In genomic region chr10:114265392-114266053, GRCh38 we compare ENCODE assay signal across 22 cellular contexts. TPM values are rescaled to one million over a fixed set of nuclear protein-coding genes. Genes with fewer than 3 reads are reported as not detected.
DNase-seq lines count a peak whose midpoint lies in the region; ATAC-seq and TF ChIP-seq lines count a peak whose summit lies in the region.
"Had no signal": no experiment of that assay in that cellular context is flagged by ENCODE, and none has a peak within 500 bp of the region (broad histone marks: within the 10 kb centered on the region; RNA-seq: fewer than 3 reads in every experiment).

No MANE protein-coding gene starts in this region.

- H2AFZ ChIP-seq in SK-N-SH (ENCODE audit: low read depth), result no peak overlapping the region

- TF ChIP-seq CTCF in SK-N-SH (IDR thresholded peaks at IDR 0.05), result no peak
- no peak for TF ChIP-seq CTCF in prostate gland (IDR thresholded peaks at IDR 0.05)
- TF ChIP-seq CTCF in activated CD8-positive, alpha-beta T cell treated with anti-CD3 and anti-CD28 coated beads for 36 hours (IDR thresholded peaks at IDR 0.05), result no peak

- no peaks in the 10 kb centered on the region for H3K36me3 ChIP-seq in SK-N-SH (replicated peaks in 1 of 2; ENCODE audit: control insufficient read depth in 1 of 2, insufficient read depth in 2 of 2, low read length in 1 of 2)
- no peaks in the 10 kb centered on the region for H3K36me3 ChIP-seq in prostate gland
- H3K36me3 ChIP-seq: neutrophil, SJSA1 had no signal

- peaks cover 4% of the 10 kb centered on the region for H3F3A ChIP-seq in SK-N-SH (replicated peaks; ENCODE audit: insufficient read depth)

- ATAC-seq in SK-N-SH treated with all-trans-retinoic acid at 6 μM for 48 hours, result peak; percentile 25; the same call in 2 of the 3 replicates
- peak; percentile 39 to 80 for ATAC-seq in left cardiac atrium
- ATAC-seq in activated CD4-positive, alpha-beta T cell treated with anti-CD3 and anti-CD28 coated beads for 36 hours, result no peak
- ATAC-seq in activated CD8-positive, alpha-beta T cell treated with anti-CD3 and anti-CD28 coated beads for 36 hours, result no peak
- no peak for ATAC-seq in HG03108 (IDR thresholded peaks at IDR 0.05; ENCODE audit: unreplicated experiment)

- TF ChIP-seq POLR2A in prostate gland (IDR thresholded peaks at IDR 0.05), result no peak

- no peaks in the 10 kb centered on the region for H3K9me3 ChIP-seq in SK-N-SH
- H3K9me3 ChIP-seq in prostate gland, result no peaks in the 10 kb centered on the region
- H3K9me3 ChIP-seq: neutrophil, SJSA1 had no signal

- H3K4me1 Mint-ChIP-seq in activated CD4-positive, alpha-beta T cell treated with anti-CD3 and anti-CD28 coated beads for 36 hours, result no peaks in the 10 kb centered on the region
- H3K4me1 Mint-ChIP-seq in activated CD8-positive, alpha-beta T cell treated with anti-CD3 and anti-CD28 coated beads for 36 hours (ENCODE audit: low read depth), result no peaks in the 10 kb centered on the region
- H3K4me1 Mint-ChIP-seq: CD14-positive monocyte had no signal

- no peaks in the 10 kb centered on the region for H3K9me2 ChIP-seq in SK-N-SH

- no peaks in the 10 kb centered on the region for H3K36me3 Mint-ChIP-seq in activated CD4-positive, alpha-beta T cell treated with anti-CD3 and anti-CD28 coated beads for 36 hours (ENCODE audit: low read depth)
- H3K36me3 Mint-ChIP-seq in activated CD8-positive, alpha-beta T cell treated with anti-CD3 and anti-CD28 coated beads for 36 hours (ENCODE audit: low read depth), result no peaks in the 10 kb centered on the region
- H3K36me3 Mint-ChIP-seq: CD14-positive monocyte had no signal

- no peak overlapping the region for H3K27ac Mint-ChIP-seq in activated CD4-positive, alpha-beta T cell treated with anti-CD3 and anti-CD28 coated beads for 36 hours
- no peak overlapping the region for H3K27ac Mint-ChIP-seq in activated CD8-positive, alpha-beta T cell treated with anti-CD3 and anti-CD28 coated beads for 36 hours
- H3K27ac Mint-ChIP-seq: CD14-positive monocyte had no signal

- no peaks in the 10 kb centered on the region for H4K20me1 ChIP-seq in SK-N-SH (ENCODE audit: insufficient read depth)

- no peak overlapping the region for H3K9ac ChIP-seq in SK-N-SH

- H3K4me3 Mint-ChIP-seq in activated CD4-positive, alpha-beta T cell treated with anti-CD3 and anti-CD28 coated beads for 36 hours, result no peak overlapping the region
- no peak overlapping the region for H3K4me3 Mint-ChIP-seq in activated CD8-positive, alpha-beta T cell treated with anti-CD3 and anti-CD28 coated beads for 36 hours
- H3K4me3 Mint-ChIP-seq: CD14-positive monocyte had no signal

- no peaks in the 10 kb centered on the region for H3K9me3 Mint-ChIP-seq in activated CD4-positive, alpha-beta T cell treated with anti-CD3 and anti-CD28 coated beads for 36 hours (ENCODE audit: low read depth)
- no peaks in the 10 kb centered on the region for H3K9me3 Mint-ChIP-seq in activated CD8-positive, alpha-beta T cell treated with anti-CD3 and anti-CD28 coated beads for 36 hours

- intact Hi-C loops in left cardiac atrium (cut with DNase I) (no loop called here), prostate gland (cut with DNase I) (no loop called here)
- intact Hi-C loops in activated CD4-positive, alpha-beta T cell treated with anti-CD3 and anti-CD28 coated beads for 36 hours (cut with DNase I, micrococcal nuclease), result no loop called here
- intact Hi-C loops in activated CD8-positive, alpha-beta T cell treated with anti-CD3 and anti-CD28 coated beads for 36 hours (cut with micrococcal nuclease), result no loop called here

- over 99% methylated on average over 6 of the region's 6 CpGs for WGBS in SK-N-SH (ENCODE audit: low lambda C conversion rate)
- WGBS in prostate gland, result 54% methylated on average over 6 of the region's 6 CpGs

- TF ChIP-seq EP300 in SK-N-SH (IDR thresholded peaks at IDR 0.05; ENCODE audit: borderline replicate concordance in 1 of 2, low read depth in 1 of 2, low read length in 1 of 2), result no peak

- H3K79me2 ChIP-seq in SK-N-SH (ENCODE audit: insufficient read depth), result no peaks in the 10 kb centered on the region

- no peak for TF ChIP-seq RAD21 in SK-N-SH (IDR thresholded peaks at IDR 0.05; ENCODE audit: low read length)

- no peaks in the 10 kb centered on the region for H3K27me3 Mint-ChIP-seq in activated CD4-positive, alpha-beta T cell treated with anti-CD3 and anti-CD28 coated beads for 36 hours
- H3K27me3 Mint-ChIP-seq in activated CD8-positive, alpha-beta T cell treated with anti-CD3 and anti-CD28 coated beads for 36 hours, result no peaks in the 10 kb centered on the region

- H3K4me3 ChIP-seq in SK-N-SH (ENCODE audit: low read depth in 2 of 2, low read length in 1 of 2) (no peak overlapping the region), prostate gland (no peak overlapping the region)
- H3K4me3 ChIP-seq: SJSA1 had no signal

- no peak for DNase-seq in SK-N-SH
- peak; percentile 54 for DNase-seq in left cardiac atrium
- no peak for DNase-seq in prostate gland (ENCODE audit: low spot score)
- DNase-seq in activated CD4-positive, alpha-beta T cell treated with anti-CD3 and anti-CD28 coated beads for 36 hours, result no peak
- DNase-seq in DMS53 treated with DMSO at 0.1 percent for 48 hours (lab: John Stamatoyannopoulos, UW; ENCODE audit: unreplicated experiment), result no peak
- no peak for DNase-seq in activated CD8-positive, alpha-beta T cell treated with anti-CD3 and anti-CD28 coated beads for 36 hours
- DNase-seq: 8988T; activated CD4-positive, alpha-beta T cell treated with anti-CD3 and anti-CD28 coated beads for 1 hour; activated gamma-delta T cell; anterior cingulate cortex; DMS153; GOT3; NCI-H2081 treated with DMSO at 0.1 percent for 48 hours; NCI-H526 treated with DMSO at 0.1 percent for 48 hours; stimulated activated CD4-positive, alpha-beta T cell treated with anti-CD3 and anti-CD28 coated beads, Interleukin-4, amount 100 ng/mL, for 24 hours; T-helper 9 cell had no signal

- POLR2A ChIA-PET in SK-N-SH (lab: Yijun Ruan, JAX), result no interaction called here
- POLR2A ChIA-PET in activated CD4-positive, alpha-beta T cell treated with anti-CD3 and anti-CD28 coated beads for 36 hours (lab: Charles Lee), result interaction anchor here (0.5 kb wide), 1 partner anchor 298 kb away, joined by 3 read pairs; no protein-coding TSS in a partner anchor
- POLR2A ChIA-PET in activated CD8-positive, alpha-beta T cell treated with anti-CD3 and anti-CD28 coated beads for 36 hours (lab: Charles Lee), result no interaction called here

- H3K27ac ChIP-seq in SK-N-SH (ENCODE audit: low read depth in 2 of 2, low read length in 1 of 2) (no peak overlapping the region), prostate gland (peak overlapping the region; percentile 7 to 32)
- H3K27ac ChIP-seq: neutrophil, SJSA1 had no signal

- CTCF ChIA-PET in SK-N-SH (lab: Yijun Ruan, JAX), result no interaction called here
- CTCF ChIA-PET in activated CD4-positive, alpha-beta T cell treated with anti-CD3 and anti-CD28 coated beads for 36 hours (lab: Charles Lee), result interaction anchor here (0.6 kb wide), 1 partner anchor 643 kb away, joined by 6 read pairs; no protein-coding TSS in a partner anchor
- CTCF ChIA-PET in activated CD8-positive, alpha-beta T cell treated with anti-CD3 and anti-CD28 coated beads for 36 hours (lab: Charles Lee), result no interaction called here

- no peak overlapping the region for H3K4me2 ChIP-seq in SK-N-SH

- H3K4me1 ChIP-seq in SK-N-SH (ENCODE audit: control insufficient read depth in 1 of 2, insufficient read depth in 2 of 2, low read depth in 1 of 2, low read length in 1 of 2) (peaks cover 0 to 5% of the 10 kb centered on the region in 2 experiments; a peak in 1 of 4 replicates), prostate gland (replicated peaks) (no peaks in the 10 kb centered on the region)

- H3K27me3 ChIP-seq in SK-N-SH (ENCODE audit: insufficient read depth), result no peaks in the 10 kb centered on the region
- H3K27me3 ChIP-seq in prostate gland (replicated peaks; ENCODE audit: insufficient read depth), result no peaks in the 10 kb centered on the region
- H3K27me3 ChIP-seq: neutrophil, SJSA1 had no signal

TF ChIP-seq in SK-N-SH treated with all-trans-retinoic acid at 6 μM for 48 hours, 23 proteins besides CTCF, POLR2A, EP300 and RAD21 (continues in another document):
- TF ChIP-seq ZC3H10 (CRISPR knock-in tag; IDR thresholded peaks at IDR 0.05) (no peak), OSR1 (CRISPR knock-in tag; IDR thresholded peaks at IDR 0.05) (no peak)
- TF ChIP-seq, protein P1, sequence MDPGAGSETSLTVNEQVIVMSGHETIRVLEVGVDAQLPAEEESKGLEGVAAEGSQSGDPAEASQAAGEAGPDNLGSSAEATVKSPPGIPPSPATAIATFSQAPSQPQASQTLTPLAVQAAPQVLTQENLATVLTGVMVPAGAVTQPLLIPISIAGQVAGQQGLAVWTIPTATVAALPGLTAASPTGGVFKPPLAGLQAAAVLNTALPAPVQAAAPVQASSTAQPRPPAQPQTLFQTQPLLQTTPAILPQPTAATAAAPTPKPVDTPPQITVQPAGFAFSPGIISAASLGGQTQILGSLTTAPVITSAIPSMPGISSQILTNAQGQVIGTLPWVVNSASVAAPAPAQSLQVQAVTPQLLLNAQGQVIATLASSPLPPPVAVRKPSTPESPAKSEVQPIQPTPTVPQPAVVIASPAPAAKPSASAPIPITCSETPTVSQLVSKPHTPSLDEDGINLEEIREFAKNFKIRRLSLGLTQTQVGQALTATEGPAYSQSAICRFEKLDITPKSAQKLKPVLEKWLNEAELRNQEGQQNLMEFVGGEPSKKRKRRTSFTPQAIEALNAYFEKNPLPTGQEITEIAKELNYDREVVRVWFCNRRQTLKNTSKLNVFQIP (CRISPR knock-in tag; IDR thresholded peaks at IDR 0.05; ENCODE audit: borderline replicate concordance, low read depth), result no peak

TF ChIP-seq in SK-N-SH, 30 proteins besides CTCF, POLR2A, EP300 and RAD21:
- no peak for TF ChIP-seq FOXJ3 (CRISPR knock-in tag; IDR thresholded peaks at IDR 0.05)
- no peak for TF ChIP-seq JUND (IDR thresholded peaks at IDR 0.05)
- no peak for TF ChIP-seq CHD2 (IDR thresholded peaks at IDR 0.05; ENCODE audit: low read length, partially characterized antibody)
- no peak for TF ChIP-seq MAX (IDR thresholded peaks at IDR 0.05; ENCODE audit: low read depth)

RNA-seq across cellular contexts. Expression of gene VWA2, which starts 26.5 kb away (rescaled TPM):
- not detected in 2 replicates for polyA plus RNA-seq in SK-N-SH (2012; rRNA removed)
- polyA plus RNA-seq in SK-N-SH (2012; cell fraction: cytosol; rRNA removed), result not detected in 2 replicates
- polyA plus RNA-seq in SK-N-SH (2012; cell fraction: nucleus; rRNA removed), result not detected in 2 replicates
- under 1 TPM; 0.13 to 0.21 TPM for total RNA-seq in left cardiac atrium
- total RNA-seq in prostate gland, result 10 to 100 TPM; 14.6 to 24.2 TPM
- total RNA-seq in activated CD4-positive, alpha-beta T cell treated with anti-CD3 and anti-CD28 coated beads for 36 hours, result not detected
- total RNA-seq in activated CD8-positive, alpha-beta T cell treated with anti-CD3 and anti-CD28 coated beads for 36 hours, result not detected
- total RNA-seq: glomerular endothelial cell, SJSA1 had no signal
- polyA plus RNA-seq: CD14-positive monocyte had no signal

Comparison
In these comparisons a context has a peak if more than half of its experiments do, and no peak if none do; other contexts are left out.
1. ATAC-seq: peak in SK-N-SH treated with all-trans-retinoic acid at 6 μM for 48 hours (single experiment) and left cardiac atrium (2 of 2); none in activated CD4-positive, alpha-beta T cell treated with anti-CD3 and anti-CD28 coated beads for 36 hours (single experiment), activated CD8-positive, alpha-beta T cell treated with anti-CD3 and anti-CD28 coated beads for 36 hours (single experiment) and HG03108 (single experiment).
2. H3K27ac ChIP-seq: peak in prostate gland (2 of 2); none in SK-N-SH (0 of 2).
3. RNA of gene VWA2, which starts 26.5 kb away (total RNA-seq): 14.6 to 24.2 TPM in prostate gland; 0.13 to 0.21 TPM in left cardiac atrium, not detected in activated CD8-positive, alpha-beta T cell treated with anti-CD3 and anti-CD28 coated beads for 36 hours and not detected in activated CD4-positive, alpha-beta T cell treated with anti-CD3 and anti-CD28 coated beads for 36 hours; every median in the first group is over 10 times any median in the second.